1 cellular context compared by ENCODE assay signal in the genomic region with DNA sequence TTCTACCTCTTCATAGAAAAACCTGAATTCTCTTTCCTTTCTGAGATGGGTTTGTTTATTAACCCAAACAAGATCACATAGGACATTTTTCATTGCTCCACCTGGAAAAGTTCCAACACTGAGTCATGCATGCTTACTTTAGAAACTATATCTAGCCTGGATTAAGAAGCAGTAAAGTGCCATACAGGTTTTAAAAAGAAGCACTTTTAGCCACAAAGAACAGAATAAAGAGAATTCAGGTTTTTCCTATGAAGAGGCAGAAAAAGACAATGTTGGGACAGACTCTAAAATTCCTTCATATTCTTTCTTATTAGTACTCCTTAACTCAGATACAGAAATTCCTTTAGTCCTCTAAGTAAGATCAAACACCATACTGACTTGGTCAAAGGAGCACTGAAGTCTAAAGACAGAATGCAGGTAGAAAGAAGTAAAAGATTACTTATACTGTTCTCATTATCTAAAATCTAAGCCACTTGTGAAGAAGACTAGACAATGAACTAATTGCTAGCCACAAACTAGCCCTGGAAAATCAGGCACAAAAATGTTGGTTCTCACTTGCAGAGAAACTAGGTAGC.
TF ChIP-seq lines count a peak whose summit lies in the region.

No MANE protein-coding gene starts in this region.

TF ChIP-seq in K562, 482 proteins besides CTCF, POLR2A, EP300 and RAD21 (continued from another document):
- peak; percentile 3; the same call in 1 of the 2 replicates for TF ChIP-seq MAFK (IDR thresholded peaks at IDR 0.05; ENCODE audit: low read length)
- no peak for TF ChIP-seq POLR2G (IDR thresholded peaks at IDR 0.05; ENCODE audit: low read depth, low read length)
- TF ChIP-seq ZBTB7A (IDR thresholded peaks at IDR 0.05; ENCODE audit: borderline replicate concordance, control insufficient read depth, low read depth, low read length), result no peak
- TF ChIP-seq NFE2 (IDR thresholded peaks at IDR 0.05; ENCODE audit: low read depth), result peak; percentile 48
- TF ChIP-seq, protein P1, sequence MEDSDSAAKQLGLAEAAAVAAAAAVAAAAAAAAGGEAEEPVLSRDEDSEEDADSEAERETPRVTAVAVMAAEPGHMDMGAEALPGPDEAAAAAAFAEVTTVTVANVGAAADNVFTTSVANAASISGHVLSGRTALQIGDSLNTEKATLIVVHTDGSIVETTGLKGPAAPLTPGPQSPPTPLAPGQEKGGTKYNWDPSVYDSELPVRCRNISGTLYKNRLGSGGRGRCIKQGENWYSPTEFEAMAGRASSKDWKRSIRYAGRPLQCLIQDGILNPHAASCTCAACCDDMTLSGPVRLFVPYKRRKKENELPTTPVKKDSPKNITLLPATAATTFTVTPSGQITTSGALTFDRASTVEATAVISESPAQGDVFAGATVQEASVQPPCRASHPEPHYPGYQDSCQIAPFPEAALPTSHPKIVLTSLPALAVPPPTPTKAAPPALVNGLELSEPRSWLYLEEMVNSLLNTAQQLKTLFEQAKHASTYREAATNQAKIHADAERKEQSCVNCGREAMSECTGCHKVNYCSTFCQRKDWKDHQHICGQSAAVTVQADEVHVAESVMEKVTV (CRISPR knock-in tag; IDR thresholded peaks at IDR 0.05), result no peak
- TF ChIP-seq PHB2 (IDR thresholded peaks at IDR 0.05; ENCODE audit: low read depth), result no peak
- no peak for TF ChIP-seq TAF1 (IDR thresholded peaks at IDR 0.05; ENCODE audit: control insufficient read depth, extremely low read depth, insufficient read depth, low read length, severe bottlenecking)
- no peak for TF ChIP-seq HNRNPLL (IDR thresholded peaks at IDR 0.05; ENCODE audit: low read depth, low read length, poor library complexity, severe bottlenecking)
- TF ChIP-seq, protein P2, sequence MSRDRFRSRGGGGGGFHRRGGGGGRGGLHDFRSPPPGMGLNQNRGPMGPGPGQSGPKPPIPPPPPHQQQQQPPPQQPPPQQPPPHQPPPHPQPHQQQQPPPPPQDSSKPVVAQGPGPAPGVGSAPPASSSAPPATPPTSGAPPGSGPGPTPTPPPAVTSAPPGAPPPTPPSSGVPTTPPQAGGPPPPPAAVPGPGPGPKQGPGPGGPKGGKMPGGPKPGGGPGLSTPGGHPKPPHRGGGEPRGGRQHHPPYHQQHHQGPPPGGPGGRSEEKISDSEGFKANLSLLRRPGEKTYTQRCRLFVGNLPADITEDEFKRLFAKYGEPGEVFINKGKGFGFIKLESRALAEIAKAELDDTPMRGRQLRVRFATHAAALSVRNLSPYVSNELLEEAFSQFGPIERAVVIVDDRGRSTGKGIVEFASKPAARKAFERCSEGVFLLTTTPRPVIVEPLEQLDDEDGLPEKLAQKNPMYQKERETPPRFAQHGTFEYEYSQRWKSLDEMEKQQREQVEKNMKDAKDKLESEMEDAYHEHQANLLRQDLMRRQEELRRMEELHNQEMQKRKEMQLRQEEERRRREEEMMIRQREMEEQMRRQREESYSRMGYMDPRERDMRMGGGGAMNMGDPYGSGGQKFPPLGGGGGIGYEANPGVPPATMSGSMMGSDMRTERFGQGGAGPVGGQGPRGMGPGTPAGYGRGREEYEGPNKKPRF (IDR thresholded peaks at IDR 0.05; ENCODE audit: low read depth, low read length), result no peak
- no peak for TF ChIP-seq NR2C1 (IDR thresholded peaks at IDR 0.05)
- no peak for TF ChIP-seq NR2C1 (tag; IDR thresholded peaks at IDR 0.05)
- TF ChIP-seq ZNF3 (CRISPR knock-in tag; IDR thresholded peaks at IDR 0.05), result no peak
- TF ChIP-seq, protein P3, sequence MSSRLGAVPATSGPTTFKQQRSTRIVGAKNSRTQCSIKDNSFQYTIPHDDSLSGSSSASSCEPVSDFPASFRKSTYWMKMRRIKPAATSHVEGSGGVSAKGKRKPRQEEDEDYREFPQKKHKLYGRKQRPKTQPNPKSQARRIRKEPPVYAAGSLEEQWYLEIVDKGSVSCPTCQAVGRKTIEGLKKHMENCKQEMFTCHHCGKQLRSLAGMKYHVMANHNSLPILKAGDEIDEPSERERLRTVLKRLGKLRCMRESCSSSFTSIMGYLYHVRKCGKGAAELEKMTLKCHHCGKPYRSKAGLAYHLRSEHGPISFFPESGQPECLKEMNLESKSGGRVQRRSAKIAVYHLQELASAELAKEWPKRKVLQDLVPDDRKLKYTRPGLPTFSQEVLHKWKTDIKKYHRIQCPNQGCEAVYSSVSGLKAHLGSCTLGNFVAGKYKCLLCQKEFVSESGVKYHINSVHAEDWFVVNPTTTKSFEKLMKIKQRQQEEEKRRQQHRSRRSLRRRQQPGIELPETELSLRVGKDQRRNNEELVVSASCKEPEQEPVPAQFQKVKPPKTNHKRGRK (tag; IDR thresholded peaks at IDR 0.05), result no peak
- TF ChIP-seq U2AF2 (optimal IDR thresholded peaks at IDR 0.05; ENCODE audit: low read depth, low read length), result no peak
- TF ChIP-seq, protein P4, sequence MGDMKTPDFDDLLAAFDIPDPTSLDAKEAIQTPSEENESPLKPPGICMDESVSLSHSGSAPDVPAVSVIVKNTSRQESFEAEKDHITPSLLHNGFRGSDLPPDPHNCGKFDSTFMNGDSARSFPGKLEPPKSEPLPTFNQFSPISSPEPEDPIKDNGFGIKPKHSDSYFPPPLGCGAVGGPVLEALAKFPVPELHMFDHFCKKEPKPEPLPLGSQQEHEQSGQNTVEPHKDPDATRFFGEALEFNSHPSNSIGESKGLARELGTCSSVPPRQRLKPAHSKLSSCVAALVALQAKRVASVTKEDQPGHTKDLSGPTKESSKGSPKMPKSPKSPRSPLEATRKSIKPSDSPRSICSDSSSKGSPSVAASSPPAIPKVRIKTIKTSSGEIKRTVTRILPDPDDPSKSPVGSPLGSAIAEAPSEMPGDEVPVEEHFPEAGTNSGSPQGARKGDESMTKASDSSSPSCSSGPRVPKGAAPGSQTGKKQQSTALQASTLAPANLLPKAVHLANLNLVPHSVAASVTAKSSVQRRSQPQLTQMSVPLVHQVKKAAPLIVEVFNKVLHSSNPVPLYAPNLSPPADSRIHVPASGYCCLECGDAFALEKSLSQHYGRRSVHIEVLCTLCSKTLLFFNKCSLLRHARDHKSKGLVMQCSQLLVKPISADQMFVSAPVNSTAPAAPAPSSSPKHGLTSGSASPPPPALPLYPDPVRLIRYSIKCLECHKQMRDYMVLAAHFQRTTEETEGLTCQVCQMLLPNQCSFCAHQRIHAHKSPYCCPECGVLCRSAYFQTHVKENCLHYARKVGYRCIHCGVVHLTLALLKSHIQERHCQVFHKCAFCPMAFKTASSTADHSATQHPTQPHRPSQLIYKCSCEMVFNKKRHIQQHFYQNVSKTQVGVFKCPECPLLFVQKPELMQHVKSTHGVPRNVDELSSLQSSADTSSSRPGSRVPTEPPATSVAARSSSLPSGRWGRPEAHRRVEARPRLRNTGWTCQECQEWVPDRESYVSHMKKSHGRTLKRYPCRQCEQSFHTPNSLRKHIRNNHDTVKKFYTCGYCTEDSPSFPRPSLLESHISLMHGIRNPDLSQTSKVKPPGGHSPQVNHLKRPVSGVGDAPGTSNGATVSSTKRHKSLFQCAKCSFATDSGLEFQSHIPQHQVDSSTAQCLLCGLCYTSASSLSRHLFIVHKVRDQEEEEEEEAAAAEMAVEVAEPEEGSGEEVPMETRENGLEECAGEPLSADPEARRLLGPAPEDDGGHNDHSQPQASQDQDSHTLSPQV (IDR thresholded peaks at IDR 0.05), result 0 out of 2 replicates have a peak, but pooled peaks have one; percentile 37
- TF ChIP-seq, protein P5, sequence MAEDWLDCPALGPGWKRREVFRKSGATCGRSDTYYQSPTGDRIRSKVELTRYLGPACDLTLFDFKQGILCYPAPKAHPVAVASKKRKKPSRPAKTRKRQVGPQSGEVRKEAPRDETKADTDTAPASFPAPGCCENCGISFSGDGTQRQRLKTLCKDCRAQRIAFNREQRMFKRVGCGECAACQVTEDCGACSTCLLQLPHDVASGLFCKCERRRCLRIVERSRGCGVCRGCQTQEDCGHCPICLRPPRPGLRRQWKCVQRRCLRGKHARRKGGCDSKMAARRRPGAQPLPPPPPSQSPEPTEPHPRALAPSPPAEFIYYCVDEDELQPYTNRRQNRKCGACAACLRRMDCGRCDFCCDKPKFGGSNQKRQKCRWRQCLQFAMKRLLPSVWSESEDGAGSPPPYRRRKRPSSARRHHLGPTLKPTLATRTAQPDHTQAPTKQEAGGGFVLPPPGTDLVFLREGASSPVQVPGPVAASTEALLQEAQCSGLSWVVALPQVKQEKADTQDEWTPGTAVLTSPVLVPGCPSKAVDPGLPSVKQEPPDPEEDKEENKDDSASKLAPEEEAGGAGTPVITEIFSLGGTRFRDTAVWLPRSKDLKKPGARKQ (CRISPR knock-in tag; IDR thresholded peaks at IDR 0.05), result no peak
- TF ChIP-seq XRCC4 (IDR thresholded peaks at IDR 0.05; ENCODE audit: extremely low read depth, insufficient read depth, insufficient read length), result no peak
- no peak for TF ChIP-seq ZNF551 (CRISPR knock-in tag; IDR thresholded peaks at IDR 0.05)
TF ChIP-seq in K562: peak in this region for 11.
